Comparison of ENCODE assay signal across 18 cellular contexts in genomic region chr6:90892271-90892670, GRCh38.
"Had no signal": no experiment of that assay in that cellular context is flagged by ENCODE, and none has a peak within 500 bp of the region (broad histone marks: within the 10 kb centered on the region; RNA-seq: fewer than 3 reads in every experiment).

No MANE protein-coding gene starts in this region.

- H3K27me3 Mint-ChIP-seq: activated CD4-positive, alpha-beta T cell treated with anti-CD3 and anti-CD28 coated beads, Interleukin-2, amount 10 ng/mL, durations not matched to agents 7 days and 5 days had no signal

- H3K27ac ChIP-seq: esophagus squamous epithelium, left lung, parathyroid adenoma, stomach, thoracic aorta, upper lobe of right lung had no signal

- H3K4me3 Mint-ChIP-seq: activated CD4-positive, alpha-beta T cell treated with anti-CD3 and anti-CD28 coated beads, Interleukin-2, amount 10 ng/mL, durations not matched to agents 7 days and 5 days; activated naive CD8-positive, alpha-beta T cell; activated T-cell treated with anti-CD3 and anti-CD28 coated beads, Interleukin-2, amount 50 U/mL, for 72 hours; naive B cell had no signal

- H3K4me3 ChIP-seq: esophagus squamous epithelium, left lung, stomach, thoracic aorta, upper lobe of right lung had no signal

- H3K79me2 ChIP-seq: parathyroid adenoma had no signal

- H3K36me3 Mint-ChIP-seq: activated naive CD8-positive, alpha-beta T cell; naive B cell had no signal

- H3K27me3 ChIP-seq: esophagus squamous epithelium, stomach, upper lobe of right lung had no signal

- H2AFZ ChIP-seq: parathyroid adenoma had no signal

- H3K4me1 ChIP-seq: left lung, parathyroid adenoma, stomach, upper lobe of right lung had no signal

- H3K9ac ChIP-seq: parathyroid adenoma had no signal

- H3K4me1 Mint-ChIP-seq: activated CD4-positive, alpha-beta T cell treated with anti-CD3 and anti-CD28 coated beads, Interleukin-2, amount 10 ng/mL, durations not matched to agents 7 days and 5 days; naive B cell had no signal

- FAIRE-seq: colon, endothelial cell of umbilical vein, kidney had no signal

- H3K27ac Mint-ChIP-seq: activated CD4-positive, alpha-beta T cell treated with anti-CD3 and anti-CD28 coated beads, Interleukin-2, amount 10 ng/mL, durations not matched to agents 7 days and 5 days; activated naive CD8-positive, alpha-beta T cell; activated T-cell treated with anti-CD3 and anti-CD28 coated beads, Interleukin-2, amount 50 U/mL, for 72 hours; naive B cell had no signal

- H3K9me3 Mint-ChIP-seq: activated CD4-positive, alpha-beta T cell treated with anti-CD3 and anti-CD28 coated beads, Interleukin-2, amount 10 ng/mL, durations not matched to agents 7 days and 5 days; activated T-cell treated with anti-CD3 and anti-CD28 coated beads, Interleukin-2, amount 50 U/mL, for 72 hours; naive B cell had no signal

- H3K9me3 ChIP-seq: esophagus squamous epithelium, left lung, stomach, thoracic aorta, upper lobe of right lung had no signal

- H3K36me3 ChIP-seq: esophagus squamous epithelium, left lung, stomach, thoracic aorta, upper lobe of right lung had no signal

- DNase-seq: activated CD4-positive, alpha-beta T cell treated with anti-CD3 and anti-CD28 coated beads, Interleukin-2, amount 10 ng/mL, durations not matched to agents 7 days and 5 days; activated CD8-positive, alpha-beta memory T cell treated with anti-CD3 and anti-CD28 coated beads, Interleukin-2, amount 50 U/mL, for 48 hours; activated gamma-delta T cell; activated T-cell treated with anti-CD3 and anti-CD28 coated beads, Interleukin-2, amount 50 U/mL, for 72 hours; amniotic stem cell; esophagus squamous epithelium; hypothalamus; kidney; left lung; naive B cell; stimulated activated CD4-positive, alpha-beta T cell treated with anti-CD3 and anti-CD28 coated beads, Interleukin-1b, Interleukin-23, amount 100 ng/mL, for 48 hours; stomach; upper lobe of right lung had no signal

- ATAC-seq: activated T-cell treated with anti-CD3 and anti-CD28 coated beads, Interleukin-2, amount 50 U/mL, for 72 hours; left lung; upper lobe of right lung had no signal
